Comparison of ENCODE assay signal across 11 cellular contexts in genomic region chr3:60610441-60611112, GRCh38.
A peak's percentile ranks its signal among the peaks of the same experiment; 100 is the strongest.
DNase-seq lines count a peak whose midpoint lies in the region; ATAC-seq and TF ChIP-seq lines count a peak whose summit lies in the region.
"Had no signal": no experiment of that assay in that cellular context is flagged by ENCODE, and none has a peak within 500 bp of the region (broad histone marks: within the 10 kb centered on the region; RNA-seq: fewer than 3 reads in every experiment).

No MANE protein-coding gene starts in this region.

- H3K4me3 ChIP-seq in body of pancreas, result no peak overlapping the region
- H3K4me3 ChIP-seq in right cardiac atrium (ENCODE audit: low read length), result no peak overlapping the region
- no peak overlapping the region for H3K4me3 ChIP-seq in testis

- ATAC-seq in body of pancreas (peak; percentile 55), right cardiac atrium (peak; percentile 90 to 95)

- H3K27me3 ChIP-seq in body of pancreas, result no peaks in the 10 kb centered on the region
- H3K27me3 ChIP-seq in right cardiac atrium (ENCODE audit: control insufficient read depth, insufficient read depth), result no peaks in the 10 kb centered on the region
- no peaks in the 10 kb centered on the region for H3K27me3 ChIP-seq in testis

- no peak for TF ChIP-seq POLR2A in body of pancreas (IDR thresholded peaks at IDR 0.05)
- no peak for TF ChIP-seq POLR2A in testis (IDR thresholded peaks at IDR 0.05)

- no peaks in the 10 kb centered on the region for H3K36me3 ChIP-seq in body of pancreas (replicated peaks in 1 of 2; ENCODE audit: insufficient read depth in 1 of 2, low read depth in 2 of 2)
- H3K36me3 ChIP-seq in testis (ENCODE audit: low read depth, missing control alignments), result no peaks in the 10 kb centered on the region

- intact Hi-C loops in body of pancreas (cut with DNase I), result no loop called here
- intact Hi-C loops in right cardiac atrium (cut with DNase I), result no loop called here
- intact Hi-C loops in testis (cut with DNase I; ENCODE audit: low total_unique reads), result no loop called here

- DNase-seq in HFFc6, result peak; percentile 89
- peak; percentile 25 to 69 (median 39) for DNase-seq in body of pancreas
- DNase-seq in right cardiac atrium, result peak; percentile 77 to 90 (median 87)
- DNase-seq in testis, result peak; percentile 55
- DNase-seq in activated naive CD4-positive, alpha-beta T cell treated with Interleukin-2 at 50 U/mL for 16 hours, result no peak
- no peak for DNase-seq in NCI-H2081 treated with DMSO at 0.1 percent for 48 hours (lab: John Stamatoyannopoulos, UW)
- DNase-seq in globus pallidus (ENCODE audit: low spot score), result no peak
- no peak for DNase-seq in GM19238 (ENCODE audit: insufficient read length, low spot score)
- DNase-seq: DND-41, mesendoderm, MM.1S had no signal

- no peaks in the 10 kb centered on the region for H3K9me3 ChIP-seq in body of pancreas
- no peaks in the 10 kb centered on the region for H3K9me3 ChIP-seq in right cardiac atrium (ENCODE audit: control insufficient read depth, low read length)
- H3K9me3 ChIP-seq in testis, result no peaks in the 10 kb centered on the region

- peaks cover 25% of the 10 kb centered on the region for H3K4me1 Mint-ChIP-seq in HFFc6 (ENCODE audit: low read depth)

- H3K4me1 ChIP-seq in body of pancreas, result no peaks in the 10 kb centered on the region
- no peaks in the 10 kb centered on the region for H3K4me1 ChIP-seq in right cardiac atrium (ENCODE audit: control insufficient read depth, insufficient read depth, low read length)
- no peaks in the 10 kb centered on the region for H3K4me1 ChIP-seq in testis

- H3K36me3 Mint-ChIP-seq in HFFc6 (ENCODE audit: low read depth), result no peaks in the 10 kb centered on the region

- H3K27me3 Mint-ChIP-seq in HFFc6 (ENCODE audit: insufficient read depth), result no peaks in the 10 kb centered on the region; the same call in 1 of the 2 replicates

- H3K27ac ChIP-seq in body of pancreas (no peak overlapping the region), right cardiac atrium (ENCODE audit: low read length) (no peak overlapping the region), testis (no peak overlapping the region)

- TF ChIP-seq CTCF in HFFc6 (IDR thresholded peaks at IDR 0.05) (no peak), body of pancreas (IDR thresholded peaks at IDR 0.05) (no peak), testis (IDR thresholded peaks at IDR 0.05) (no peak)

- H3K9me3 Mint-ChIP-seq in HFFc6, result no peaks in the 10 kb centered on the region

- no peak overlapping the region; the same call in 1 of the 2 replicates for H3K27ac Mint-ChIP-seq in HFFc6

- H3K4me3 Mint-ChIP-seq in HFFc6, result peak overlapping the region; percentile 11; the same call in 1 of the 2 replicates

- 82 to 92% methylated on average over 7 of the region's 7 CpGs for WGBS in body of pancreas, 2 donors
- WGBS in right cardiac atrium, result 64% methylated on average over 7 of the region's 7 CpGs
- 56 to 69% methylated on average over 7 of the region's 7 CpGs for WGBS in testis, 2 donors

Comparison
In these comparisons a context has a peak if more than half of its experiments do, and no peak if none do; other contexts are left out.
1. DNase-seq: peak in HFFc6 (single experiment), body of pancreas (4 of 4), right cardiac atrium (3 of 3) and testis (single experiment); none in activated naive CD4-positive, alpha-beta T cell treated with Interleukin-2 at 50 U/mL for 16 hours (single experiment), NCI-H2081 treated with DMSO at 0.1 percent for 48 hours (single experiment), globus pallidus (single experiment) and GM19238 (single experiment).